In the genomic region with DNA sequence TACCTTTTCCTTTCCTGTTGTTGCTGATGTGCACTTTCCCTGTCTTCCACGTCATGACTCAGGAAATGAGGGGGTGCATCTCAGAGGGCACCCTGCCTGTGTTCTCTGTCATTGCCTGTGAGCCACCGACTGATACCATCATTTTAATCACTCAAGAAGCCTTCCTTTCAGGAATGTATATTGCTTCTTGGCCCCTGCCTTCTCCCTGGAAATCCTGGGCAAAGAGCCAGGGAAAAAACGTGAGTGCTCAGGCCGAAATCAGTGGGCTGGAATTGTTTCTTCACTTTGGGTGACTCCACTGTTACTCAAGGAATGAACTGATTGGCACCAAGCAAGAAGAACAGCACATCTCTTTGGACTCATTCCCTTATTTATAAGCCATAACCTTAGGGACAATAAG, we compare ENCODE assay signal across 1 cellular context.
A peak's percentile ranks its signal among the peaks of the same experiment; 100 is the strongest.
TF ChIP-seq lines count a peak whose summit lies in the region.

No MANE protein-coding gene starts in this region.

TF ChIP-seq in SK-N-SH, 30 proteins besides CTCF, POLR2A, EP300 and RAD21 (continued from another document):
- TF ChIP-seq, protein P1, sequence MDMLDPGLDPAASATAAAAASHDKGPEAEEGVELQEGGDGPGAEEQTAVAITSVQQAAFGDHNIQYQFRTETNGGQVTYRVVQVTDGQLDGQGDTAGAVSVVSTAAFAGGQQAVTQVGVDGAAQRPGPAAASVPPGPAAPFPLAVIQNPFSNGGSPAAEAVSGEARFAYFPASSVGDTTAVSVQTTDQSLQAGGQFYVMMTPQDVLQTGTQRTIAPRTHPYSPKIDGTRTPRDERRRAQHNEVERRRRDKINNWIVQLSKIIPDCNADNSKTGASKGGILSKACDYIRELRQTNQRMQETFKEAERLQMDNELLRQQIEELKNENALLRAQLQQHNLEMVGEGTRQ (IDR thresholded peaks at IDR 0.05; ENCODE audit: borderline replicate concordance, low read depth, low read length): no peak
- peak; percentile 69 for TF ChIP-seq TCF12 (IDR thresholded peaks at IDR 0.05)
- no peak for TF ChIP-seq SIN3A (IDR thresholded peaks at IDR 0.05; ENCODE audit: borderline replicate concordance, low read depth, low read length)
- no peak for TF ChIP-seq ZBTB33 (IDR thresholded peaks at IDR 0.05; ENCODE audit: borderline replicate concordance, low read depth)
- no peak for TF ChIP-seq NRF1 (IDR thresholded peaks at IDR 0.05; ENCODE audit: low read depth, low read length)
- TF ChIP-seq FOSL2 (IDR thresholded peaks at IDR 0.05; ENCODE audit: borderline replicate concordance, low read depth): peak; percentile 34; the same call in 1 of the 2 replicates
- TF ChIP-seq MXI1 (IDR thresholded peaks at IDR 0.05; ENCODE audit: low read depth, low read length): no peak
- no peak; the same call in 1 of the 2 replicates for TF ChIP-seq REST (IDR thresholded peaks at IDR 0.05; ENCODE audit: low read depth, low read length)
- no peak for TF ChIP-seq POLR2AphosphoS5 (IDR thresholded peaks at IDR 0.05; ENCODE audit: low read depth, low read length)
- no peak for TF ChIP-seq EZH2phosphoT487 (IDR thresholded peaks at IDR 0.05; ENCODE audit: borderline replicate concordance, low read depth)
- TF ChIP-seq NFIC (IDR thresholded peaks at IDR 0.05; ENCODE audit: borderline replicate concordance): peak; percentile 92
- no peak for TF ChIP-seq RCOR1 (IDR thresholded peaks at IDR 0.05; ENCODE audit: low read length)
- peak; percentile 68; the same call in 1 of the 2 replicates for TF ChIP-seq TEAD4 (IDR thresholded peaks at IDR 0.05; ENCODE audit: borderline replicate concordance, insufficient read depth)
